8 cellular contexts compared by ENCODE assay signal in genomic region chr19:56594446-56594782, GRCh38. TPM values are rescaled to one million over a fixed set of nuclear protein-coding genes. Genes with fewer than 3 reads are reported as not detected.
DNase-seq lines count a peak whose midpoint lies in the region; ATAC-seq and TF ChIP-seq lines count a peak whose summit lies in the region.

No MANE protein-coding gene starts in this region.

- ATAC-seq in right cardiac atrium: no peak
- no peak for ATAC-seq in left ventricle myocardium superior
- ATAC-seq in HG02852 (IDR thresholded peaks at IDR 0.05; ENCODE audit: unreplicated experiment): no peak

- peak overlapping the region; percentile 82 for H3K4me3 ChIP-seq in right cardiac atrium (ENCODE audit: low read length)
- peak overlapping the region; percentile 78 for H3K4me3 ChIP-seq in astrocyte of the cerebellum (ENCODE audit: low read depth, low read length)
- peak overlapping the region; percentile 70 to 96 for H3K4me3 ChIP-seq in muscle layer of colon (ENCODE audit: low read depth in 1 of 2, low read length in 2 of 2)
- H3K4me3 ChIP-seq in vagina: peak overlapping the region; percentile 97 to 100
- no peak overlapping the region for H3K4me3 ChIP-seq in lower leg skin (ENCODE audit: low read depth, poor library complexity, severe bottlenecking)

- H3K27me3 ChIP-seq in right cardiac atrium (ENCODE audit: control insufficient read depth, insufficient read depth) (no peaks in the 10 kb centered on the region), muscle layer of colon (ENCODE audit: control insufficient read depth in 1 of 2, insufficient read depth in 2 of 2, low read length in 2 of 2) (no peaks in the 10 kb centered on the region), vagina (no peaks in the 10 kb centered on the region)

- no peaks in the 10 kb centered on the region for H3K9me3 ChIP-seq in right cardiac atrium (ENCODE audit: control insufficient read depth, low read length)
- H3K9me3 ChIP-seq in muscle layer of colon (ENCODE audit: low read length): peaks cover 3% of the 10 kb centered on the region
- no peaks in the 10 kb centered on the region for H3K9me3 ChIP-seq in vagina

- H3K27ac ChIP-seq in right cardiac atrium (ENCODE audit: low read length): no peak overlapping the region
- H3K27ac ChIP-seq in muscle layer of colon (ENCODE audit: low read depth, low read length): no peak overlapping the region
- peak overlapping the region; percentile 74 for H3K27ac ChIP-seq in vagina

- intact Hi-C loops in right cardiac atrium (cut with DNase I): no loop called here
- intact Hi-C loops in left ventricle myocardium superior (cut with micrococcal nuclease): no loop called here
- intact Hi-C loops in vagina (cut with DNase I): no loop called here
- intact Hi-C loops in lower leg skin (cut with DNase I; ENCODE audit: low total_unique reads): no loop called here

- WGBS in right cardiac atrium: 65% methylated on average over 4 of the region's 4 CpGs
- 59 to 67% methylated on average over 4 of the region's 4 CpGs for WGBS in lower leg skin, 2 donors

- no peak for DNase-seq in right cardiac atrium
- no peak for DNase-seq in left ventricle myocardium superior
- no peak for DNase-seq in astrocyte of the cerebellum (ENCODE audit: low read depth)
- DNase-seq in vagina (ENCODE audit: extremely low spot score in 2 of 2): no peak
- DNase-seq in lower leg skin (ENCODE audit: low spot score in 2 of 2): no peak
- DNase-seq in NCI-H524 treated with DMSO at 0.1 percent for 48 hours (lab: John Stamatoyannopoulos, UW): no peak

- TF ChIP-seq POLR2A in vagina (IDR thresholded peaks at IDR 0.05) (no peak), lower leg skin (IDR thresholded peaks at IDR 0.05) (no peak)

- H3K4me1 ChIP-seq in right cardiac atrium (ENCODE audit: control insufficient read depth, insufficient read depth, low read length): peaks cover 11% of the 10 kb centered on the region
- H3K4me1 ChIP-seq in muscle layer of colon (ENCODE audit: insufficient read depth, low read length): peaks cover 13% of the 10 kb centered on the region
- peaks cover 17% of the 10 kb centered on the region for H3K4me1 ChIP-seq in vagina

- no peak overlapping the region for H3K9ac ChIP-seq in muscle layer of colon (ENCODE audit: low read length)

- TF ChIP-seq CTCF in astrocyte of the cerebellum (IDR thresholded peaks at IDR 0.05; ENCODE audit: low read depth, low read length, missing control alignments) (no peak), vagina (IDR thresholded peaks at IDR 0.05) (no peak), lower leg skin (IDR thresholded peaks at IDR 0.05) (no peak)

- H3K36me3 ChIP-seq in muscle layer of colon (ENCODE audit: insufficient read depth, low read length) (no peaks in the 10 kb centered on the region), vagina (peaks cover 0 to 12% of the 10 kb centered on the region in 2 donors)

- in situ Hi-C loops in astrocyte of the cerebellum (cut with HindIII; ENCODE audit: low sequenced_read_pairs): no loop called here

RNA-seq across cellular contexts. Expression of gene ZNF71, which starts 0.7 kb away (rescaled TPM):
- total RNA-seq in right cardiac atrium (1 to 10 TPM; 5.7 to 7.5 (median 6.4) TPM), left ventricle myocardium superior (6.6 TPM), vagina (11.8 TPM), lower leg skin (1 to 10 TPM; 6.7 to 9.2 (median 7.2) TPM)
- polyA plus RNA-seq in right cardiac atrium: 5.0 TPM

RNA-seq across cellular contexts. Expression of gene ZNF470, which starts 27.1 kb away (rescaled TPM):
- total RNA-seq in right cardiac atrium: 1 to 10 TPM; 3.5 to 5.2 (median 4.8) TPM
- polyA plus RNA-seq in right cardiac atrium: 2.8 TPM
- 4.2 TPM for total RNA-seq in left ventricle myocardium superior
- 3.2 TPM for total RNA-seq in vagina
- 1 to 10 TPM; 1.3 to 2.6 (median 1.9) TPM for total RNA-seq in lower leg skin

RNA-seq across cellular contexts. Expression of gene SMIM17, which starts 48.5 kb away (rescaled TPM):
- total RNA-seq in right cardiac atrium: under 1 TPM in 2 of 4 donors, not detected in 2; 0.31 to 0.40 TPM
- polyA plus RNA-seq in right cardiac atrium: 0.18 TPM
- not detected for total RNA-seq in left ventricle myocardium superior
- total RNA-seq in vagina: 0.98 TPM
- total RNA-seq in lower leg skin: not detected

RNA-seq across cellular contexts. Expression of gene ZFP28, which starts 55.7 kb away (rescaled TPM):
- total RNA-seq in right cardiac atrium (1 to 10 TPM; 5.2 to 6.7 (median 6.0) TPM), left ventricle myocardium superior (4.9 TPM), vagina (7.1 TPM), lower leg skin (1 to 10 TPM; 5.3 to 7.4 (median 6.8) TPM)
- 3.8 TPM for polyA plus RNA-seq in right cardiac atrium
